9 cellular contexts compared by ENCODE assay signal in genomic region chr15:31340047-31340446, GRCh38. TPM values are rescaled to one million over a fixed set of nuclear protein-coding genes. Genes with fewer than 3 reads are reported as not detected.
DNase-seq lines count a peak whose midpoint lies in the region; ATAC-seq, FAIRE-seq and TF ChIP-seq lines count a peak whose summit lies in the region.
"Had no signal": no experiment of that assay in that cellular context is flagged by ENCODE, and none has a peak within 500 bp of the region (broad histone marks: within the 10 kb centered on the region; RNA-seq: fewer than 3 reads in every experiment).

No MANE protein-coding gene starts in this region.

- no peak overlapping the region for H2BK12ac ChIP-seq in H1 (ENCODE audit: low read depth, low read length)

- peak in 1 of 5 donors; percentile 18 for DNase-seq in CD4-positive, alpha-beta memory T cell
- DNase-seq in RWPE1 (ENCODE audit: low spot score) (no peak), H1 (ENCODE audit: low read depth in 1 of 2, low spot score in 2 of 2) (no peak), smooth muscle cell (lab: John Stamatoyannopoulos, UW; ENCODE audit: unreplicated experiment) (no peak), lower leg skin (ENCODE audit: low spot score in 2 of 2) (no peak), DMS53 (lab: John Stamatoyannopoulos, UW) (no peak)

- TF ChIP-seq POLR2A in H1 (IDR thresholded peaks at IDR 0.05; ENCODE audit: control extremely low read depth in 1 of 2, low read depth in 2 of 2, low read length in 2 of 2) (no peak), lower leg skin (IDR thresholded peaks at IDR 0.05) (no peak)

- H4K20me1 ChIP-seq in H1 (replicated peaks in 1 of 2; ENCODE audit: control insufficient read depth in 1 of 2, insufficient read depth in 2 of 2, low read length in 2 of 2) (peaks cover 25 to 62% of the 10 kb centered on the region in 2 experiments), smooth muscle cell (ENCODE audit: low read depth) (peaks cover 99% of the 10 kb centered on the region)

- H3K4me3 Mint-ChIP-seq in CD4-positive, alpha-beta memory T cell, result peak overlapping the region in 6 of 8 donors; percentile 42 to 90 (median 70)

- no peak overlapping the region for H2BK120ac ChIP-seq in H1 (replicated peaks; ENCODE audit: low read depth, low read length)

- TF ChIP-seq EP300 in H1 (IDR thresholded peaks at IDR 0.05; ENCODE audit: borderline replicate concordance in 1 of 2, low read depth in 2 of 2, low read length in 2 of 2), result no peak

- H3K36me3 ChIP-seq in CD4-positive, alpha-beta memory T cell (ENCODE audit: insufficient read depth, low read length), result peaks cover 12% of the 10 kb centered on the region
- H3K36me3 ChIP-seq in H1 (ENCODE audit: control insufficient read depth in 2 of 4, insufficient read depth in 4 of 4, low read length in 3 of 4) (no peaks in the 10 kb centered on the region), smooth muscle cell (ENCODE audit: low read depth) (no peaks in the 10 kb centered on the region)

- H4K91ac ChIP-seq in H1 (replicated peaks; ENCODE audit: insufficient read length, low read length), result no peak overlapping the region

- H4K8ac ChIP-seq in H1 (ENCODE audit: extremely low read depth, insufficient read depth, low read length), result peak overlapping the region; percentile 69; the same call in 1 of the 2 replicates

- no peak overlapping the region for H3K18ac ChIP-seq in H1 (ENCODE audit: extremely low read depth, low read length)

- H3K14ac ChIP-seq in H1 (ENCODE audit: insufficient read length), result no peak overlapping the region

- peaks cover 4 to 39% of the 10 kb centered on the region in 2 donors for H3K36me3 Mint-ChIP-seq in CD4-positive, alpha-beta memory T cell

- no peak overlapping the region for H4K5ac ChIP-seq in H1 (ENCODE audit: insufficient read length, low read depth, low read length)

- no peak for TF ChIP-seq RAD21 in H1 (IDR thresholded peaks at IDR 0.05 in 1 of 2, conservative IDR thresholded peaks at IDR 0.05 in 1 of 2; ENCODE audit: low read depth in 2 of 2, low read length in 2 of 2)

- H2AFZ ChIP-seq in H1 (ENCODE audit: low read length), result no peak overlapping the region
- H2AFZ ChIP-seq in smooth muscle cell (ENCODE audit: low read depth), result no peak overlapping the region

- H3K4me1 Mint-ChIP-seq in CD4-positive, alpha-beta memory T cell, result peaks cover 72 to 100% (median 96%) of the 10 kb centered on the region in 4 donors

- H3K79me2 ChIP-seq in H1 (ENCODE audit: control insufficient read depth in 1 of 2, insufficient read depth in 2 of 2, low read length in 2 of 2) (peaks cover 2 to 94% of the 10 kb centered on the region in 2 experiments; a peak in 3 of 4 replicates), smooth muscle cell (ENCODE audit: low read depth) (peaks cover 100% of the 10 kb centered on the region)

- H2BK15ac ChIP-seq in H1 (ENCODE audit: low read length), result no peak overlapping the region

- intact Hi-C loops in CD4-positive, alpha-beta memory T cell (cut with micrococcal nuclease), result no loop called here
- intact Hi-C loops in lower leg skin (cut with DNase I; ENCODE audit: low total_unique reads), result no loop called here

- H3K27ac ChIP-seq in CD4-positive, alpha-beta memory T cell (ENCODE audit: low read depth, low read length), result peak overlapping the region; percentile 46
- H3K27ac ChIP-seq in RWPE1 (peak overlapping the region; percentile 95), H1 (ENCODE audit: low read depth, low read length) (no peak overlapping the region), smooth muscle cell (ENCODE audit: low read depth) (peak overlapping the region; percentile 94)

- H3K27me3 ChIP-seq in CD4-positive, alpha-beta memory T cell (ENCODE audit: insufficient read depth, low read length), result no peaks in the 10 kb centered on the region
- H3K27me3 ChIP-seq in H1 (replicated peaks in 1 of 4; ENCODE audit: control insufficient read depth in 3 of 4, extremely low read depth in 1 of 4, insufficient read depth in 3 of 4, low read length in 3 of 4), result no peaks in the 10 kb centered on the region
- H3K27me3 ChIP-seq in smooth muscle cell (ENCODE audit: low read depth), result no peaks in the 10 kb centered on the region

- H3K27me3 Mint-ChIP-seq in CD4-positive, alpha-beta memory T cell, result no peaks in the 10 kb centered on the region

- CTCF ChIA-PET in CD4-positive, alpha-beta memory T cell (lab: Charles Lee; ENCODE audit: partially characterized antibody), result interaction anchor here (0.9 to 1.7 kb wide), 6 partner anchors 12 to 148 kb away, joined by 3 to 7 read pairs (median 4); no protein-coding TSS in a partner anchor
- CTCF ChIA-PET in RWPE1 (lab: Yijun Ruan, JAX) (no interaction called here), H1 (lab: Charles Lee; ENCODE audit: partially characterized antibody) (interaction anchor here (1.1 to 1.3 kb wide), 2 partner anchors 8 to 25 kb away, joined by 5 read pairs; no protein-coding TSS in a partner anchor)

- peak overlapping the region; percentile 92 to 99 (median 97) for H3K27ac Mint-ChIP-seq in CD4-positive, alpha-beta memory T cell

- no peak overlapping the region for H2AK5ac ChIP-seq in H1 (ENCODE audit: low read depth, low read length)

- H3K4ac ChIP-seq in H1 (replicated peaks; ENCODE audit: insufficient read length, low read depth, low read length), result no peak overlapping the region

- no peak overlapping the region for H3K23ac ChIP-seq in H1 (ENCODE audit: insufficient read length)

- no peak for FAIRE-seq in H1 (lab: Jason Lieb, UNC)
- FAIRE-seq: GM18507 had no signal

- ATAC-seq in GM18907 (IDR thresholded peaks at IDR 0.05; ENCODE audit: unreplicated experiment), result no peak
- ATAC-seq in GM19467 (IDR thresholded peaks at IDR 0.05; ENCODE audit: unreplicated experiment), result no peak

- H2BK5ac ChIP-seq in H1 (ENCODE audit: low read depth, low read length), result 0 out of 2 replicates have a peak overlapping the region, but pooled peaks have one; percentile 10

- peaks cover 100% of the 10 kb centered on the region for H3K4me1 ChIP-seq in CD4-positive, alpha-beta memory T cell (ENCODE audit: insufficient read depth, low read length)
- H3K4me1 ChIP-seq in H1 (replicated peaks in 1 of 4; ENCODE audit: control insufficient read depth in 3 of 4, insufficient read depth in 4 of 4, low read length in 3 of 4), result peaks cover 0 to 15% (median 2%) of the 10 kb centered on the region in 4 experiments; a peak in 5 of 7 replicates
- no peaks in the 10 kb centered on the region for H3K4me1 ChIP-seq in smooth muscle cell (ENCODE audit: low read depth)

- POLR2A ChIA-PET in CD4-positive, alpha-beta memory T cell (lab: Charles Lee; ENCODE audit: partially characterized antibody), result interaction anchor here (0.8 to 23.2 kb wide), 3 partner anchors 13 to 39 kb away, joined by 3 to 562 read pairs (median 91); partner anchors contain the start of gene KLF13
- POLR2A ChIA-PET in RWPE1 (lab: Yijun Ruan, JAX; ENCODE audit: low non-redundant PET), result no interaction called here
- POLR2A ChIA-PET in H1 (lab: Charles Lee; ENCODE audit: partially characterized antibody), result interaction anchor here (1.3 kb wide), 1 partner anchor 17 kb away, joined by 3 read pairs; no protein-coding TSS in a partner anchor

- H3K4me3 ChIP-seq in CD4-positive, alpha-beta memory T cell (ENCODE audit: low read length in 2 of 2), result no peak overlapping the region
- no peak overlapping the region for H3K4me3 ChIP-seq in H1 (ENCODE audit: extremely low read depth in 1 of 4, insufficient read depth in 2 of 4, low read depth in 3 of 4, low read length in 4 of 4)
- H3K4me3 ChIP-seq in smooth muscle cell, result no peak overlapping the region
- H3K4me3 ChIP-seq in lower leg skin (ENCODE audit: low read depth, poor library complexity, severe bottlenecking), result no peak overlapping the region

- no peaks in the 10 kb centered on the region for H3K9me3 ChIP-seq in CD4-positive, alpha-beta memory T cell (ENCODE audit: control insufficient read depth in 1 of 2, low read length in 2 of 2)
- no peaks in the 10 kb centered on the region for H3K9me3 ChIP-seq in H1 (ENCODE audit: insufficient read depth in 2 of 2, low read depth in 1 of 2, low read length in 1 of 2)
- no peaks in the 10 kb centered on the region for H3K9me3 ChIP-seq in smooth muscle cell (replicated peaks; ENCODE audit: low read depth)

- no peak for TF ChIP-seq CTCF in RWPE1 (conservative IDR thresholded peaks at IDR 0.05; ENCODE audit: low read depth)
- no peak for TF ChIP-seq CTCF in H1 (IDR thresholded peaks at IDR 0.05; ENCODE audit: control extremely low read depth in 1 of 3, insufficient read depth in 1 of 3, low read depth in 1 of 3, low read length in 3 of 3)
- TF ChIP-seq CTCF in smooth muscle cell (IDR thresholded peaks at IDR 0.05; ENCODE audit: borderline replicate concordance, insufficient read depth, poor library complexity, severe bottlenecking), result no peak
- TF ChIP-seq CTCF in lower leg skin (IDR thresholded peaks at IDR 0.05), result no peak

- no peak overlapping the region for H3K9ac ChIP-seq in H1 (replicated peaks in 1 of 4; ENCODE audit: extremely low read depth in 1 of 4, low read depth in 3 of 4, low read length in 3 of 4)
- no peak overlapping the region for H3K9ac ChIP-seq in smooth muscle cell (ENCODE audit: low read depth)

- peaks cover 30% of the 10 kb centered on the region for H3K79me1 ChIP-seq in H1 (ENCODE audit: low read depth, low read length)

- H3K4me2 ChIP-seq in H1 (ENCODE audit: insufficient read depth in 1 of 2, low read depth in 2 of 2, low read length in 2 of 2) (no peak overlapping the region), smooth muscle cell (no peak overlapping the region)

- H3K56ac ChIP-seq in H1 (replicated peaks; ENCODE audit: insufficient read length, low read depth, low read length), result no peak overlapping the region

- no peaks in the 10 kb centered on the region for H3K23me2 ChIP-seq in H1 (ENCODE audit: low read depth, low read length)

- H3K9me3 Mint-ChIP-seq in CD4-positive, alpha-beta memory T cell, result no peaks in the 10 kb centered on the region

- WGBS in H1 (ENCODE audit: extremely low coverage in 1 of 2, insufficient coverage in 1 of 2, insufficient read length in 1 of 2, insufficient replicate concordance in 2 of 2, low coverage in 1 of 2, low lambda C conversion rate in 2 of 2, missing lambda C conversion rate in 1 of 2), 2 experiments, result 89% methylated on average over 5 of the region's 5 CpGs; no CpG with 5 or more reads in 1 of the 2 experiments
- WGBS in smooth muscle cell (ENCODE audit: low lambda C conversion rate), result 96% methylated on average over 5 of the region's 5 CpGs
- 54 to 55% methylated on average over 5 of the region's 5 CpGs for WGBS in lower leg skin, 2 donors

- H3F3A ChIP-seq in smooth muscle cell (ENCODE audit: low read depth), result no peaks in the 10 kb centered on the region

- H2BK20ac ChIP-seq in H1 (ENCODE audit: low read length), result no peak overlapping the region

RNA-seq across cellular contexts. Expression of gene KLF13, which starts 13.4 kb away (rescaled TPM):
- total RNA-seq in CD4-positive, alpha-beta memory T cell, result 100 to 1,000 TPM; 197 to 202 TPM
- polyA plus RNA-seq in CD4-positive, alpha-beta memory T cell, result 10 to 100 TPM; 22.0 to 82.2 TPM
- 32.4 and 33.4 TPM in 2 replicates for total RNA-seq in H1 (2021; fragmentation: NEBNext Ultra II Directional; extraction: Animal tissue kit (Norgen Biotek cat#: 25700))
- 15.7 and 18.3 TPM in 2 replicates for polyA plus RNA-seq in H1 (2011; rRNA removed)
- polyA plus RNA-seq in H1 (2011; cell fraction: cytosol; rRNA removed), result 16.2 TPM
- 17.3 TPM for polyA plus RNA-seq in H1 (2011; cell fraction: nucleus; rRNA removed)
- 21.5 to 39.3 TPM (median 24.4 TPM) in 4 replicates for polyA plus RNA-seq in H1 (2012, experiment 1 of 2)
- polyA plus RNA-seq in H1 (2012, experiment 2 of 2), result 13.0 TPM
- 34.5 TPM for polyA plus RNA-seq in H1 (2013, experiment 1 of 2)
- 37.8 TPM for polyA plus RNA-seq in H1 (2013, experiment 2 of 2)
- polyA minus RNA-seq in H1 (2011; rRNA and poly(A)+ RNA removed), result 15.4 and 21.4 TPM in 2 replicates
- polyA minus RNA-seq in H1 (2011; cell fraction: cytosol; rRNA and poly(A)+ RNA removed), result 21.7 TPM
- 10.9 TPM for polyA minus RNA-seq in H1 (2011; cell fraction: nucleus; rRNA and poly(A)+ RNA removed)
- 74.2 and 77.4 TPM in 2 replicates for total RNA-seq in smooth muscle cell
- polyA plus RNA-seq in smooth muscle cell, result 42.1 and 58.0 TPM in 2 replicates
- total RNA-seq in lower leg skin, result 100 to 1,000 TPM in 2 of 4 donors, 10 to 100 TPM in 2; 50.8 to 151 (median 98.7) TPM
